Comparison of ENCODE assay signal across 21 cellular contexts in genomic region chr3:42428830-42429229, GRCh38. TPM values are rescaled to one million over a fixed set of nuclear protein-coding genes. Genes with fewer than 3 reads are reported as not detected.
"Had no signal": no experiment of that assay in that cellular context is flagged by ENCODE, and none has a peak within 500 bp of the region (broad histone marks: within the 10 kb centered on the region; RNA-seq: fewer than 3 reads in every experiment).

No MANE protein-coding gene starts in this region.

- H3K4me2 ChIP-seq: hepatocyte had no signal

- H3K36me3 ChIP-seq: heart left ventricle, prostate gland, sigmoid colon, spleen, thoracic aorta, tibial nerve, upper lobe of right lung, uterus had no signal

- H3K4me1 ChIP-seq: prostate gland, sigmoid colon, spleen, tibial nerve, upper lobe of right lung, uterus had no signal

- ATAC-seq: heart left ventricle; left lobe of liver; mucosa of descending colon; right cardiac atrium; stimulated activated naive B cell treated with anti-CD40 and anti-IgM and Interleukin-4, amounts not matched to agents 10 μg/mL and 1 μg/mL and 100 μg/mL, for 72 hours; upper lobe of right lung had no signal

- H3K27me3 ChIP-seq: hepatocyte, sigmoid colon, tibial nerve, upper lobe of right lung, uterus had no signal

- DNase-seq: cortex of kidney; heart left ventricle; kidney; mucosa of descending colon; naive B cell; right cardiac atrium; sigmoid colon; spleen; stimulated activated CD4-positive, alpha-beta T cell treated with anti-CD3 and anti-CD28 coated beads, Interleukin-2, amount 100 ng/mL, for 48 hours; stimulated activated naive B cell treated with anti-CD40 and anti-IgM and Interleukin-4, amounts not matched to agents 10 μg/mL and 1 μg/mL and 100 μg/mL, for 72 hours; upper lobe of right lung; uterus had no signal

- H3K4me3 ChIP-seq: heart left ventricle, hepatocyte, lung, mucosa of descending colon, prostate gland, sigmoid colon, skin epidermis, spleen, thoracic aorta, tibial nerve, upper lobe of right lung, uterus had no signal

- H3K9me3 ChIP-seq: mucosa of descending colon, prostate gland, uterus had no signal

- H3K27ac ChIP-seq: heart left ventricle, hepatocyte, prostate gland, sigmoid colon, skin epidermis, spleen, thoracic aorta, tibial nerve, upper lobe of right lung, uterus had no signal

RNA-seq across cellular contexts. Expression of gene LYZL4, which starts 18.4 kb away (rescaled TPM):
- polyA plus RNA-seq: esophagus, heart left ventricle, hepatocyte, liver, right cardiac atrium, sigmoid colon had no signal
